Comparison of ENCODE assay signal across 23 cellular contexts in the genomic region with DNA sequence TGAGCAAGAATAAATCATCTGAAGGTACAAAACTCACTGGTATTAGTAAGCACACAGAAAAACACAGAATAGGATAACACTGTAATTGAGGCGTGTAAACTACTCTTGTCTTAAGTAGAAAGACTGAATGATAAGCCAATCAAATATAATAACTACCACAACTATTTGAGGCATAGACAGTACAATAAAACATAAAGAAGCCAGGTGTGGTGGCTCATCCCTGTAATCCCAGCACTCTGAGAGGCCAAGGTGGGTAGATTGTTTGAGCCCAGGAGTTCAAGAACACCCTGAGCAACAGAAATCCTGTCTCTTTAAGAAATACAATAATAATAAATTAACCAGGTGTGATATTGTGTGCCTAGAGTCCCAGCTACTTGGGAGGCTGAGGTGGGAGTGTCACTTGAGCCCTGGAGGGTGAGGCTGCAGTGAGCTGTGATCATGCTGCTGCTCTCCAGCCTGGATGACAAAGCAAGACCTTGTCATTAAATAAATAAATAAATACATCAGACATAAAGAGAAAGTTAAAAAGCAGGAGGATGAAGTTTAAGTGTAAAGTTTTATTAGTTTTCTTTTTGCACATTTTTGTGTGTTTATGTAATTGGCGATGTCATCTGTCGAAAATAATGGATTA.
"Had no signal": no experiment of that assay in that cellular context is flagged by ENCODE, and none has a peak within 500 bp of the region (broad histone marks: within the 10 kb centered on the region; RNA-seq: fewer than 3 reads in every experiment).

No MANE protein-coding gene starts in this region.

- H3K27me3 ChIP-seq: sigmoid colon, stomach, upper lobe of left lung had no signal

- H3K27ac ChIP-seq: sigmoid colon, stomach, upper lobe of left lung, VCaP had no signal

- H3K9me3 ChIP-seq: sigmoid colon, upper lobe of left lung had no signal

- H3K36me3 ChIP-seq: sigmoid colon, stomach, upper lobe of left lung had no signal

- H3K4me3 Mint-ChIP-seq: activated naive CD4-positive, alpha-beta T cell treated with anti-CD3 and anti-CD28 coated beads, Interleukin-2, amount 10 ng/mL, durations not matched to agents 7 days and 5 days; activated naive CD8-positive, alpha-beta T cell treated with anti-CD3 and anti-CD28 coated beads, Interleukin-2, amount 50 U/mL, for 24 hours; brain; nephron progenitor cell; stimulated activated effector memory CD8-positive, alpha-beta T cell treated with anti-CD3 and anti-CD28 coated beads, Interleukin-12 subunit alpha, Interleukin-12 subunit beta, amount 100 ng/mL, for 72 hours had no signal

- H3K4me1 ChIP-seq: sigmoid colon, stomach, upper lobe of left lung had no signal

- H3K4me1 Mint-ChIP-seq: activated naive CD4-positive, alpha-beta T cell treated with anti-CD3 and anti-CD28 coated beads, Interleukin-2, amount 10 ng/mL, durations not matched to agents 7 days and 5 days; activated naive CD8-positive, alpha-beta T cell treated with anti-CD3 and anti-CD28 coated beads, Interleukin-2, amount 50 U/mL, for 24 hours; brain; stimulated activated effector memory CD8-positive, alpha-beta T cell treated with anti-CD3 and anti-CD28 coated beads, Interleukin-12 subunit alpha, Interleukin-12 subunit beta, amount 100 ng/mL, for 72 hours had no signal

- H3K27me3 Mint-ChIP-seq: activated naive CD4-positive, alpha-beta T cell treated with anti-CD3 and anti-CD28 coated beads, Interleukin-2, amount 10 ng/mL, durations not matched to agents 7 days and 5 days; activated naive CD8-positive, alpha-beta T cell treated with anti-CD3 and anti-CD28 coated beads, Interleukin-2, amount 50 U/mL, for 24 hours; brain had no signal

- DNase-seq: activated CD4-positive, CD25-positive, alpha-beta regulatory T cell treated with anti-CD3 and anti-CD28 coated beads, Interleukin-2, amount 50 U/mL, for 72 hours; activated CD8-positive, alpha-beta memory T cell treated with anti-CD3 and anti-CD28 coated beads for 24 hours; activated CD8-positive, alpha-beta memory T cell treated with anti-CD3 and anti-CD28 coated beads, Interleukin-2, amount 50 U/mL, for 48 hours; activated effector memory CD4-positive, alpha-beta T cell treated with Interleukin-2 at 50 U/mL for 16 hours; activated naive CD4-positive, alpha-beta T cell treated with anti-CD3 and anti-CD28 coated beads, Interleukin-2, amount 10 ng/mL, durations not matched to agents 7 days and 5 days; activated naive CD8-positive, alpha-beta T cell treated with anti-CD3 and anti-CD28 coated beads, Interleukin-2, amount 50 U/mL, for 24 hours; activated T-cell treated with anti-CD3 and anti-CD28 coated beads, Interleukin-2, amount 50 U/mL, for 48 hours; anterior cingulate cortex; cortex of kidney; effector CD8-positive, alpha-beta T cell; hypothalamus; islet precursor cell; midbrain; nephron progenitor cell; occipital lobe; posterior cingulate gyrus; sigmoid colon; stimulated activated CD4-positive, alpha-beta T cell treated with anti-CD3 and anti-CD28 coated beads, Interleukin-4, amount 100 ng/mL, for 24 hours; stomach; upper lobe of left lung had no signal

- H3K4me3 ChIP-seq: sigmoid colon, stomach, upper lobe of left lung had no signal

- H3K27ac Mint-ChIP-seq: activated naive CD4-positive, alpha-beta T cell treated with anti-CD3 and anti-CD28 coated beads, Interleukin-2, amount 10 ng/mL, durations not matched to agents 7 days and 5 days; activated naive CD8-positive, alpha-beta T cell treated with anti-CD3 and anti-CD28 coated beads, Interleukin-2, amount 50 U/mL, for 24 hours; brain; nephron progenitor cell; stimulated activated effector memory CD8-positive, alpha-beta T cell treated with anti-CD3 and anti-CD28 coated beads, Interleukin-12 subunit alpha, Interleukin-12 subunit beta, amount 100 ng/mL, for 72 hours had no signal

- H3K36me3 Mint-ChIP-seq: activated naive CD4-positive, alpha-beta T cell treated with anti-CD3 and anti-CD28 coated beads, Interleukin-2, amount 10 ng/mL, durations not matched to agents 7 days and 5 days; stimulated activated effector memory CD8-positive, alpha-beta T cell treated with anti-CD3 and anti-CD28 coated beads, Interleukin-12 subunit alpha, Interleukin-12 subunit beta, amount 100 ng/mL, for 72 hours had no signal

- H3K9me3 Mint-ChIP-seq: activated naive CD4-positive, alpha-beta T cell treated with anti-CD3 and anti-CD28 coated beads, Interleukin-2, amount 10 ng/mL, durations not matched to agents 7 days and 5 days; nephron progenitor cell had no signal
